ENCODE assay signal across 16 cellular contexts in the genomic region with DNA sequence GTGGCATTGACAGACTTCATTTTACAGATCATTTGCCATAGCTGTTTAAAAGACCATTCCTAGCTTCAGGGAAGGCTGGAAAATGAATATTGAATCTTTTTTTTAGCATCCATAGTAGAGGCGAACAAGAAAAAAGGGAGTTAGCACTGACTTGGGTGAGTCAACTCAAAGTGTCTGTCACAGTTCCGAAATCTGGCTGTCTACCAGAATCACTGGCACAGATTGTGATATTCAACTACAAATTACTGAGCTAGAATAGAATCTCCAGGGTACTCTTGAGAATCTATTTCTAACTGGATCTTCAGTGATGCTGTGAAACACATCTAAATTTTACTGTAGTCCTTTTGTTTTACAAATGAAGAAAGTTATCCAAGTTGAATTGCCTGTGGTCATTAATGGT. TPM values are rescaled to one million over a fixed set of nuclear protein-coding genes. Genes with fewer than 3 reads are reported as not detected.
DNase-seq lines count a peak whose midpoint lies in the region; ATAC-seq and TF ChIP-seq lines count a peak whose summit lies in the region.
"Had no signal": no experiment of that assay in that cellular context is flagged by ENCODE, and none has a peak within 500 bp of the region (broad histone marks: within the 10 kb centered on the region; RNA-seq: fewer than 3 reads in every experiment).

No MANE protein-coding gene starts in this region.

- TF ChIP-seq CTCF in WTC11 (IDR thresholded peaks at IDR 0.05) (no peak), fibroblast of the aortic adventitia (IDR thresholded peaks at IDR 0.05; ENCODE audit: insufficient read depth, low read length) (no peak)

- CTCF ChIA-PET in WTC11 (lab: Charles Lee), result interaction anchor here (0.7 kb wide), 1 partner anchor 14 kb away, joined by 3 read pairs; no protein-coding TSS in a partner anchor
- CTCF ChIA-PET in activated CD4-positive, alpha-beta memory T cell treated with anti-CD3 and anti-CD28 coated beads for 36 hours (lab: Charles Lee), result interaction anchor here (0.7 kb wide), 1 partner anchor 32 kb away, joined by 3 read pairs; a partner anchor contains a TSS

- intact Hi-C loops in activated CD4-positive, alpha-beta memory T cell treated with anti-CD3 and anti-CD28 coated beads for 36 hours (cut with micrococcal nuclease), result no loop called here

- H3K27me3 Mint-ChIP-seq in WTC11 (ENCODE audit: low read depth), result no peaks in the 10 kb centered on the region
- no peaks in the 10 kb centered on the region for H3K27me3 Mint-ChIP-seq in activated CD4-positive, alpha-beta memory T cell treated with anti-CD3 and anti-CD28 coated beads for 36 hours
- H3K27me3 Mint-ChIP-seq: activated naive CD8-positive, alpha-beta T cell had no signal

- H3K4me3 ChIP-seq in fibroblast of the aortic adventitia (ENCODE audit: low read depth, low read length), result no peak overlapping the region

- H3K36me3 Mint-ChIP-seq in WTC11, result peaks cover 22% of the 10 kb centered on the region
- peaks cover 35% of the 10 kb centered on the region for H3K36me3 Mint-ChIP-seq in activated CD4-positive, alpha-beta memory T cell treated with anti-CD3 and anti-CD28 coated beads for 36 hours

- no peaks in the 10 kb centered on the region for H3K9me3 Mint-ChIP-seq in WTC11
- no peaks in the 10 kb centered on the region for H3K9me3 Mint-ChIP-seq in activated CD4-positive, alpha-beta memory T cell treated with anti-CD3 and anti-CD28 coated beads for 36 hours
- H3K9me3 Mint-ChIP-seq: endodermal cell had no signal

- peak overlapping the region; percentile 71 for H3K27ac Mint-ChIP-seq in WTC11
- H3K27ac Mint-ChIP-seq in activated CD4-positive, alpha-beta memory T cell treated with anti-CD3 and anti-CD28 coated beads for 36 hours, result no peak overlapping the region
- H3K27ac Mint-ChIP-seq: activated naive CD8-positive, alpha-beta T cell had no signal

- ATAC-seq in WTC11 (no peak), GM18502 (IDR thresholded peaks at IDR 0.05; ENCODE audit: poor library complexity, unreplicated experiment) (no peak)
- ATAC-seq: Panc1 had no signal

- DNase-seq in EH (ENCODE audit: low read depth), result peak; percentile 14
- no peak for DNase-seq in WTC11 (ENCODE audit: low spot score)
- peak; percentile 49 for DNase-seq in fibroblast of the aortic adventitia (ENCODE audit: low read depth)
- DNase-seq in occipital lobe (lab: John Stamatoyannopoulos, UW), result peak; percentile 20
- DNase-seq in T-helper 9 cell, result no peak
- DNase-seq in stimulated activated CD4-positive, alpha-beta T cell treated with anti-CD3 and anti-CD28 coated beads, Interleukin-12 subunit alpha, Interleukin-12 subunit beta, amount 100 ng/mL, for 4 hours, result no peak
- no peak for DNase-seq in activated CD4-positive, alpha-beta memory T cell treated with anti-CD3 and anti-CD28 coated beads for 36 hours
- DNase-seq: activated CD4-positive, alpha-beta T cell treated with anti-CD3 and anti-CD28 coated beads, Interleukin-2, amount 50 U/mL, for 1 hour; activated T-cell treated with anti-CD3 and anti-CD28 coated beads, Interleukin-2, amount 50 U/mL, for 48 hours; endodermal cell; GDM1; NCI-H2081; stimulated activated CD4-positive, alpha-beta T cell treated with anti-CD3 and anti-CD28 coated beads, Interleukin-4, amount 100 ng/mL, for 1 hour had no signal

- H3K4me1 Mint-ChIP-seq in WTC11, result peaks cover 17% of the 10 kb centered on the region
- H3K4me1 Mint-ChIP-seq in activated CD4-positive, alpha-beta memory T cell treated with anti-CD3 and anti-CD28 coated beads for 36 hours (ENCODE audit: low read depth), result peaks cover 25% of the 10 kb centered on the region

- POLR2A ChIA-PET in WTC11 (lab: Charles Lee), result no interaction called here
- POLR2A ChIA-PET in activated CD4-positive, alpha-beta memory T cell treated with anti-CD3 and anti-CD28 coated beads for 36 hours (lab: Charles Lee), result no interaction called here

- no peak overlapping the region for H3K4me3 Mint-ChIP-seq in WTC11
- H3K4me3 Mint-ChIP-seq in activated CD4-positive, alpha-beta memory T cell treated with anti-CD3 and anti-CD28 coated beads for 36 hours, result no peak overlapping the region
- H3K4me3 Mint-ChIP-seq: activated naive CD8-positive, alpha-beta T cell; endodermal cell had no signal

TF ChIP-seq in WTC11, 78 proteins besides CTCF, POLR2A, EP300 and RAD21:
- TF ChIP-seq KAT7 (CRISPR knock-in tag; IDR thresholded peaks at IDR 0.05; ENCODE audit: borderline replicate concordance) (no peak), GABPB1 (CRISPR knock-in tag; IDR thresholded peaks at IDR 0.05) (no peak), OVOL2 (CRISPR knock-in tag; IDR thresholded peaks at IDR 0.05; ENCODE audit: borderline replicate concordance) (no peak), ZNF396 (CRISPR knock-in tag; IDR thresholded peaks at IDR 0.05; ENCODE audit: borderline replicate concordance) (no peak), JUN (CRISPR knock-in tag; IDR thresholded peaks at IDR 0.05) (no peak), ZNF671 (CRISPR knock-in tag; IDR thresholded peaks at IDR 0.05) (no peak), GTF2I (CRISPR knock-in tag; conservative IDR thresholded peaks at IDR 0.05) (no peak), MXD4 (CRISPR knock-in tag; IDR thresholded peaks at IDR 0.05; ENCODE audit: borderline replicate concordance) (no peak)
- TF ChIP-seq, protein P1, sequence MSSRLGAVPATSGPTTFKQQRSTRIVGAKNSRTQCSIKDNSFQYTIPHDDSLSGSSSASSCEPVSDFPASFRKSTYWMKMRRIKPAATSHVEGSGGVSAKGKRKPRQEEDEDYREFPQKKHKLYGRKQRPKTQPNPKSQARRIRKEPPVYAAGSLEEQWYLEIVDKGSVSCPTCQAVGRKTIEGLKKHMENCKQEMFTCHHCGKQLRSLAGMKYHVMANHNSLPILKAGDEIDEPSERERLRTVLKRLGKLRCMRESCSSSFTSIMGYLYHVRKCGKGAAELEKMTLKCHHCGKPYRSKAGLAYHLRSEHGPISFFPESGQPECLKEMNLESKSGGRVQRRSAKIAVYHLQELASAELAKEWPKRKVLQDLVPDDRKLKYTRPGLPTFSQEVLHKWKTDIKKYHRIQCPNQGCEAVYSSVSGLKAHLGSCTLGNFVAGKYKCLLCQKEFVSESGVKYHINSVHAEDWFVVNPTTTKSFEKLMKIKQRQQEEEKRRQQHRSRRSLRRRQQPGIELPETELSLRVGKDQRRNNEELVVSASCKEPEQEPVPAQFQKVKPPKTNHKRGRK (CRISPR knock-in tag; IDR thresholded peaks at IDR 0.05; ENCODE audit: borderline replicate concordance), result no peak

RNA-seq across cellular contexts. Expression of a gene that starts 31.4 kb away (rescaled TPM):
- 21.6 to 24.0 TPM (median 22.4 TPM) in 3 replicates for total RNA-seq in WTC11 (2021)
- total RNA-seq in fibroblast of the aortic adventitia (ENCODE audit: low replicate concordance), result 13.5 and 29.6 TPM in 2 replicates
- 31.8 TPM for total RNA-seq in occipital lobe
- total RNA-seq in activated CD4-positive, alpha-beta memory T cell treated with anti-CD3 and anti-CD28 coated beads for 36 hours, result 10 to 100 TPM; 24.7 to 25.2 TPM

Comparison
In these comparisons a context has a peak if more than half of its experiments do, and no peak if none do; other contexts are left out.
1. DNase-seq: peak in EH (single experiment), fibroblast of the aortic adventitia (single experiment) and occipital lobe (single experiment); none in WTC11 (single experiment), T-helper 9 cell (single experiment), stimulated activated CD4-positive, alpha-beta T cell treated with anti-CD3 and anti-CD28 coated beads, Interleukin-12 subunit alpha, Interleukin-12 subunit beta, amount 100 ng/mL, for 4 hours (single experiment) and activated CD4-positive, alpha-beta memory T cell treated with anti-CD3 and anti-CD28 coated beads for 36 hours (single experiment).